ENCODE assay signal across 13 cellular contexts in genomic region chr4:147794787-147795413, GRCh38.
DNase-seq lines count a peak whose midpoint lies in the region; ATAC-seq and TF ChIP-seq lines count a peak whose summit lies in the region.
"Had no signal": no experiment of that assay in that cellular context is flagged by ENCODE, and none has a peak within 500 bp of the region (broad histone marks: within the 10 kb centered on the region; RNA-seq: fewer than 3 reads in every experiment).

No MANE protein-coding gene starts in this region.

- POLR2A ChIA-PET in activated naive CD8-positive, alpha-beta T cell treated with anti-CD3 and anti-CD28 coated beads, Interleukin-2, amount 10 ng/mL, durations not matched to agents 7 days and 5 days (lab: Charles Lee) = interaction anchor here (2.0 kb wide), 1 partner anchor 63 kb away, joined by 4 read pairs; the partner anchor contains the start of gene ARHGAP10

- H3K27me3 Mint-ChIP-seq in activated naive CD8-positive, alpha-beta T cell treated with anti-CD3 and anti-CD28 coated beads, Interleukin-2, amount 10 ng/mL, durations not matched to agents 7 days and 5 days = peaks cover 5% of the 10 kb centered on the region
- H3K27me3 Mint-ChIP-seq in activated naive CD8-positive, alpha-beta T cell treated with anti-CD3 and anti-CD28 coated beads for 36 hours = no peaks in the 10 kb centered on the region

- H3K9me3 ChIP-seq in HAP-1 (no peaks in the 10 kb centered on the region), vagina (no peaks in the 10 kb centered on the region)
- H3K9me3 ChIP-seq: MG63, SJSA1 had no signal

- H3K4me1 ChIP-seq in HAP-1 (peaks cover 12% of the 10 kb centered on the region), vagina (peaks cover 36% of the 10 kb centered on the region)

- no peaks in the 10 kb centered on the region for H3K9me3 Mint-ChIP-seq in activated naive CD8-positive, alpha-beta T cell treated with anti-CD3 and anti-CD28 coated beads, Interleukin-2, amount 10 ng/mL, durations not matched to agents 7 days and 5 days
- no peaks in the 10 kb centered on the region for H3K9me3 Mint-ChIP-seq in activated naive CD8-positive, alpha-beta T cell treated with anti-CD3 and anti-CD28 coated beads for 36 hours
- H3K9me3 Mint-ChIP-seq: endodermal cell had no signal

- no peak overlapping the region for H3K4me3 Mint-ChIP-seq in activated naive CD8-positive, alpha-beta T cell treated with anti-CD3 and anti-CD28 coated beads, Interleukin-2, amount 10 ng/mL, durations not matched to agents 7 days and 5 days
- H3K4me3 Mint-ChIP-seq in activated naive CD8-positive, alpha-beta T cell treated with anti-CD3 and anti-CD28 coated beads for 36 hours = no peak overlapping the region
- H3K4me3 Mint-ChIP-seq: endodermal cell had no signal

- ATAC-seq in activated naive CD8-positive, alpha-beta T cell treated with anti-CD3 and anti-CD28 coated beads, Interleukin-2, amount 10 ng/mL, durations not matched to agents 7 days and 5 days (ENCODE audit: low read depth) = peak; percentile 6
- ATAC-seq in HG02759 (IDR thresholded peaks at IDR 0.05; ENCODE audit: unreplicated experiment) = peak; percentile 86

- in situ Hi-C loops in HAP-1 (cut with MboI; ENCODE audit: low sequenced_read_pairs) = no loop called here

- no peaks in the 10 kb centered on the region for H3K36me3 ChIP-seq in HAP-1 (replicated peaks)
- H3K36me3 ChIP-seq in vagina = no peaks in the 10 kb centered on the region
- H3K36me3 ChIP-seq: MG63, SJSA1 had no signal

- DNase-seq in activated naive CD8-positive, alpha-beta T cell treated with anti-CD3 and anti-CD28 coated beads, Interleukin-2, amount 10 ng/mL, durations not matched to agents 7 days and 5 days = no peak
- DNase-seq in activated naive CD8-positive, alpha-beta T cell treated with anti-CD3 and anti-CD28 coated beads for 36 hours = no peak
- peak; percentile 34 for DNase-seq in Jurkat, Clone E6-1 (ENCODE audit: low read depth, low spot score)
- DNase-seq in mucosa of gallbladder (ENCODE audit: low spot score) (no peak), H4 (ENCODE audit: low spot score) (no peak), HAP-1 (ENCODE audit: low spot score in 2 of 2) (no peak), vagina (ENCODE audit: extremely low spot score in 2 of 2) (no peak)
- DNase-seq: endodermal cell, kidney glomerular epithelial cell, MG63, retina had no signal

- TF ChIP-seq CTCF in vagina (IDR thresholded peaks at IDR 0.05) = no peak

- no peak for TF ChIP-seq POLR2A in vagina (IDR thresholded peaks at IDR 0.05)

- no peaks in the 10 kb centered on the region for H3K27me3 ChIP-seq in HAP-1 (ENCODE audit: low read depth)
- H3K27me3 ChIP-seq in vagina = no peaks in the 10 kb centered on the region
- H3K27me3 ChIP-seq: MG63, SJSA1 had no signal

- H3K36me3 Mint-ChIP-seq in activated naive CD8-positive, alpha-beta T cell treated with anti-CD3 and anti-CD28 coated beads, Interleukin-2, amount 10 ng/mL, durations not matched to agents 7 days and 5 days = peaks cover 3% of the 10 kb centered on the region
- H3K36me3 Mint-ChIP-seq in activated naive CD8-positive, alpha-beta T cell treated with anti-CD3 and anti-CD28 coated beads for 36 hours = no peaks in the 10 kb centered on the region

- no peak overlapping the region for H3K27ac Mint-ChIP-seq in activated naive CD8-positive, alpha-beta T cell treated with anti-CD3 and anti-CD28 coated beads, Interleukin-2, amount 10 ng/mL, durations not matched to agents 7 days and 5 days
- no peak overlapping the region for H3K27ac Mint-ChIP-seq in activated naive CD8-positive, alpha-beta T cell treated with anti-CD3 and anti-CD28 coated beads for 36 hours
- H3K27ac Mint-ChIP-seq: endodermal cell had no signal

- intact Hi-C loops in vagina (cut with DNase I) = no loop called here

- H3K27ac ChIP-seq in vagina = no peak overlapping the region
- H3K27ac ChIP-seq: SJSA1 had no signal

- peaks cover 47% of the 10 kb centered on the region for H3K4me1 Mint-ChIP-seq in activated naive CD8-positive, alpha-beta T cell treated with anti-CD3 and anti-CD28 coated beads, Interleukin-2, amount 10 ng/mL, durations not matched to agents 7 days and 5 days
- H3K4me1 Mint-ChIP-seq in activated naive CD8-positive, alpha-beta T cell treated with anti-CD3 and anti-CD28 coated beads for 36 hours = peaks cover 50% of the 10 kb centered on the region

- no peak overlapping the region for H3K4me3 ChIP-seq in Jurkat, Clone E6-1 (ENCODE audit: low read length)
- H3K4me3 ChIP-seq in HAP-1 = no peak overlapping the region
- no peak overlapping the region for H3K4me3 ChIP-seq in vagina
- H3K4me3 ChIP-seq: MG63, SJSA1 had no signal
